ENCODE assay signal across 27 cellular contexts in genomic region chr2:58291726-58292430, GRCh38. TPM values are rescaled to one million over a fixed set of nuclear protein-coding genes. Genes with fewer than 3 reads are reported as not detected.
A peak's percentile ranks its signal among the peaks of the same experiment; 100 is the strongest.
DNase-seq lines count a peak whose midpoint lies in the region.
"Had no signal": no experiment of that assay in that cellular context is flagged by ENCODE, and none has a peak within 500 bp of the region (broad histone marks: within the 10 kb centered on the region; RNA-seq: fewer than 3 reads in every experiment).

No MANE protein-coding gene starts in this region.

- H3K36me3 ChIP-seq in MG63, result no peaks in the 10 kb centered on the region
- H3K36me3 ChIP-seq: adrenal gland, breast epithelium, colonic mucosa, heart right ventricle had no signal

- H3K4me3 Mint-ChIP-seq in activated CD4-positive, alpha-beta memory T cell treated with anti-CD3 and anti-CD28 coated beads for 36 hours, result no peak overlapping the region
- H3K4me3 Mint-ChIP-seq: activated CD4-positive, alpha-beta T cell treated with anti-CD3 and anti-CD28 coated beads, Interleukin-2, amount 10 ng/mL, durations not matched to agents 24 days and 14 days; CD4-positive, CD25-positive, alpha-beta regulatory T cell; HFFc6; naive B cell; type B pancreatic cell had no signal

- POLR2A ChIA-PET in activated CD4-positive, alpha-beta memory T cell treated with anti-CD3 and anti-CD28 coated beads for 36 hours (lab: Charles Lee), result no interaction called here

- H3K4me3 ChIP-seq in MG63, result no peak overlapping the region
- H3K4me3 ChIP-seq: adrenal gland, breast epithelium, colonic mucosa, GM23248, heart right ventricle, skin epidermis had no signal

- H3K36me3 Mint-ChIP-seq in activated CD4-positive, alpha-beta memory T cell treated with anti-CD3 and anti-CD28 coated beads for 36 hours, result no peaks in the 10 kb centered on the region
- H3K36me3 Mint-ChIP-seq: CD4-positive, CD25-positive, alpha-beta regulatory T cell; naive B cell; type B pancreatic cell had no signal

- H3K9me3 Mint-ChIP-seq in activated CD4-positive, alpha-beta memory T cell treated with anti-CD3 and anti-CD28 coated beads for 36 hours, result no peaks in the 10 kb centered on the region
- H3K9me3 Mint-ChIP-seq: activated CD4-positive, alpha-beta T cell treated with anti-CD3 and anti-CD28 coated beads, Interleukin-2, amount 10 ng/mL, durations not matched to agents 24 days and 14 days; CD4-positive, CD25-positive, alpha-beta regulatory T cell; HFFc6; naive B cell; type B pancreatic cell had no signal

- H3K4me1 Mint-ChIP-seq in activated CD4-positive, alpha-beta memory T cell treated with anti-CD3 and anti-CD28 coated beads for 36 hours (ENCODE audit: low read depth), result no peaks in the 10 kb centered on the region
- H3K4me1 Mint-ChIP-seq: activated CD4-positive, alpha-beta T cell treated with anti-CD3 and anti-CD28 coated beads, Interleukin-2, amount 10 ng/mL, durations not matched to agents 24 days and 14 days; CD4-positive, CD25-positive, alpha-beta regulatory T cell; naive B cell had no signal

- H3K27me3 ChIP-seq in MG63, result no peaks in the 10 kb centered on the region
- H3K27me3 ChIP-seq: adrenal gland, breast epithelium, colonic mucosa had no signal

- CTCF ChIA-PET in activated CD4-positive, alpha-beta memory T cell treated with anti-CD3 and anti-CD28 coated beads for 36 hours (lab: Charles Lee), result no interaction called here

- intact Hi-C loops in activated CD4-positive, alpha-beta memory T cell treated with anti-CD3 and anti-CD28 coated beads for 36 hours (cut with micrococcal nuclease), result no loop called here

- H3K27me3 Mint-ChIP-seq in activated CD4-positive, alpha-beta memory T cell treated with anti-CD3 and anti-CD28 coated beads for 36 hours, result peaks cover 8% of the 10 kb centered on the region

- H3K9me3 ChIP-seq in MG63, result no peaks in the 10 kb centered on the region
- H3K9me3 ChIP-seq: adrenal gland, breast epithelium, colonic mucosa, heart right ventricle had no signal

- DNase-seq in D341Med (ENCODE audit: low spot score) (peak; percentile 18), DMS53 (lab: John Stamatoyannopoulos, UW) (peak; percentile 69), NCI-H748 (lab: John Stamatoyannopoulos, UW; ENCODE audit: unreplicated experiment) (peak; percentile 53), amniotic epithelial cell (ENCODE audit: low read depth) (peak; percentile 13), MG63 (no peak)
- no peak for DNase-seq in activated CD4-positive, CD25-positive, alpha-beta regulatory T cell treated with anti-CD3 and anti-CD28 coated beads, Interleukin-2, amount 50 U/mL, for 72 hours
- no peak for DNase-seq in activated CD4-positive, alpha-beta memory T cell treated with anti-CD3 and anti-CD28 coated beads for 36 hours
- DNase-seq: activated CD4-positive, alpha-beta T cell treated with anti-CD3 and anti-CD28 coated beads, Interleukin-2, amount 10 ng/mL, durations not matched to agents 24 days and 14 days; activated naive CD4-positive, alpha-beta T cell; activated T-cell treated with anti-CD3 and anti-CD28 coated beads, Interleukin-2, amount 50 U/mL, for 48 hours; adrenal gland; CD4-positive, CD25-positive, alpha-beta regulatory T cell; colonic mucosa; foreskin keratinocyte; GDM1; GM23248; heart right ventricle; HFFc6; IMR-90; left cardiac atrium; naive B cell; NCI-H1694 treated with DMSO at 0.1 percent for 48 hours; nucleus accumbens; T-helper 2 cell had no signal

- no peak overlapping the region for H3K27ac Mint-ChIP-seq in activated CD4-positive, alpha-beta memory T cell treated with anti-CD3 and anti-CD28 coated beads for 36 hours
- H3K27ac Mint-ChIP-seq: activated CD4-positive, alpha-beta T cell treated with anti-CD3 and anti-CD28 coated beads, Interleukin-2, amount 10 ng/mL, durations not matched to agents 24 days and 14 days; CD4-positive, CD25-positive, alpha-beta regulatory T cell; HFFc6; naive B cell; type B pancreatic cell had no signal

RNA-seq across cellular contexts. Expression of gene FANCL, which starts 50.8 kb away (rescaled TPM):
- 10 to 100 TPM; 24.2 to 27.9 TPM for total RNA-seq in activated CD4-positive, alpha-beta memory T cell treated with anti-CD3 and anti-CD28 coated beads for 36 hours
- total RNA-seq in MG63 (2014; rRNA removed; shearing (Covaris generic); ENCODE audit: low replicate concordance), result 21.4 and 25.9 TPM in 2 replicates

Comparison
In these comparisons a context has a peak if more than half of its experiments do, and no peak if none do; other contexts are left out.
1. DNase-seq: peak in D341Med (single experiment), DMS53 (single experiment), NCI-H748 (single experiment) and amniotic epithelial cell (single experiment); none in activated CD4-positive, CD25-positive, alpha-beta regulatory T cell treated with anti-CD3 and anti-CD28 coated beads, Interleukin-2, amount 50 U/mL, for 72 hours (single experiment), activated CD4-positive, alpha-beta memory T cell treated with anti-CD3 and anti-CD28 coated beads for 36 hours (single experiment) and MG63 (single experiment).